ENCODE assay signal across 19 cellular contexts in genomic region chr11:57699813-57700212, GRCh38.
"Had no signal": no experiment of that assay in that cellular context is flagged by ENCODE, and none has a peak within 500 bp of the region (broad histone marks: within the 10 kb centered on the region; RNA-seq: fewer than 3 reads in every experiment).

No MANE protein-coding gene starts in this region.

- H3K4me3 ChIP-seq: MG63 had no signal

- H3K4me3 Mint-ChIP-seq: activated CD4-positive, alpha-beta T cell treated with anti-CD3 and anti-CD28 coated beads, Interleukin-2, amount 10 ng/mL, durations not matched to agents 7 days and 5 days; activated CD8-positive, alpha-beta memory T cell treated with anti-CD3 and anti-CD28 coated beads, Interleukin-2, amount 10 ng/mL, durations not matched to agents 7 days and 5 days; brain; central memory CD8-positive, alpha-beta T cell had no signal

- H3K9me3 ChIP-seq: MG63 had no signal

- H3K27me3 Mint-ChIP-seq: activated CD4-positive, alpha-beta T cell treated with anti-CD3 and anti-CD28 coated beads, Interleukin-2, amount 10 ng/mL, durations not matched to agents 7 days and 5 days; activated CD8-positive, alpha-beta memory T cell treated with anti-CD3 and anti-CD28 coated beads, Interleukin-2, amount 10 ng/mL, durations not matched to agents 7 days and 5 days; brain; central memory CD8-positive, alpha-beta T cell had no signal

- H3K27me3 ChIP-seq: MG63 had no signal

- H3K27ac Mint-ChIP-seq: activated CD4-positive, alpha-beta T cell treated with anti-CD3 and anti-CD28 coated beads, Interleukin-2, amount 10 ng/mL, durations not matched to agents 7 days and 5 days; activated CD8-positive, alpha-beta memory T cell treated with anti-CD3 and anti-CD28 coated beads, Interleukin-2, amount 10 ng/mL, durations not matched to agents 7 days and 5 days had no signal

- DNase-seq: activated CD4-positive, alpha-beta T cell treated with anti-CD3 and anti-CD28 coated beads, Interleukin-2, amount 10 ng/mL, durations not matched to agents 7 days and 5 days; activated CD4-positive, CD25-positive, alpha-beta regulatory T cell; activated CD8-positive, alpha-beta memory T cell treated with anti-CD3 and anti-CD28 coated beads, Interleukin-2, amount 10 ng/mL, durations not matched to agents 7 days and 5 days; activated effector memory CD4-positive, alpha-beta T cell treated with anti-CD3 and anti-CD28 coated beads, Interleukin-2, amount 50 U/mL, for 16 hours; activated naive CD4-positive, alpha-beta T cell treated with Interleukin-2 at 50 U/mL for 16 hours; MG63; MV-4-11; NCI-H1105; NCI-H1436; NCI-H1694 treated with DMSO at 0.1 percent for 48 hours; NCI-H2029 treated with DMSO at 0.1 percent for 48 hours; NCI-H345; NCI-H510A; NCI-H526 treated with DMSO at 0.1 percent for 48 hours; SIG-M5; T-helper 2 cell; T1000 had no signal

- H3K4me1 Mint-ChIP-seq: activated CD4-positive, alpha-beta T cell treated with anti-CD3 and anti-CD28 coated beads, Interleukin-2, amount 10 ng/mL, durations not matched to agents 7 days and 5 days; activated CD8-positive, alpha-beta memory T cell treated with anti-CD3 and anti-CD28 coated beads, Interleukin-2, amount 10 ng/mL, durations not matched to agents 7 days and 5 days; brain; central memory CD8-positive, alpha-beta T cell had no signal

- H3K9me3 Mint-ChIP-seq: activated CD4-positive, alpha-beta T cell treated with anti-CD3 and anti-CD28 coated beads, Interleukin-2, amount 10 ng/mL, durations not matched to agents 7 days and 5 days; brain; central memory CD8-positive, alpha-beta T cell had no signal

- ATAC-seq: activated CD8-positive, alpha-beta memory T cell treated with anti-CD3 and anti-CD28 coated beads, Interleukin-2, amount 10 ng/mL, durations not matched to agents 7 days and 5 days had no signal
